In the genomic region with DNA sequence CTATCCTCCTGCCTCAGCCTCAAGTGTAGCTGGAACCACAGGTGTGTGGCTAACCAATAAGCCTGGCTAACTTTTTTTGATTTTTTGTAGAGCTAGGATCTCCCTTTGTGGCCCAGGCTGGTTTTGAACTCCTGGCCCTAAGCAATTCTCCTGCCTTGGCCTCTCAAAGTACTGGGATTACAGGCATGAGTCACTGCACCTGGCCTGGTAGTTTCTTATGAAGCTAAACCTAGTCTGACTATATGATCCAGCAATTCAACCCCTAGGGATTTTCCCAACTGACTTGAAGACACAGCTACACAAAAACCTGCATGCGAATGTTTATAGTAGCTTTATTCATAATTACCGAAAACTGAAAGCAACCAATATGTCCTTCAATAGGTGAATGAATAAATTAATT, we compare ENCODE assay signal across 25 cellular contexts.
"Had no signal": no experiment of that assay in that cellular context is flagged by ENCODE, and none has a peak within 500 bp of the region (broad histone marks: within the 10 kb centered on the region; RNA-seq: fewer than 3 reads in every experiment).

No MANE protein-coding gene starts in this region.

- H3K27me3 ChIP-seq: colonic mucosa, suprapubic skin, upper lobe of right lung had no signal

- H3K9me3 ChIP-seq: colonic mucosa, psoas muscle, suprapubic skin had no signal

- H3K4me2 ChIP-seq: hepatocyte had no signal

- H3K4me1 ChIP-seq: colonic mucosa, gastroesophageal sphincter, left ventricle myocardium inferior, parathyroid adenoma, sigmoid colon, tibial artery, upper lobe of right lung had no signal

- H3K79me2 ChIP-seq: hepatocyte, parathyroid adenoma had no signal

- H3K27ac ChIP-seq: colonic mucosa, epithelial cell of prostate, esophagus squamous epithelium, gastroesophageal sphincter, hepatocyte, left ventricle myocardium inferior, parathyroid adenoma, psoas muscle, sigmoid colon, suprapubic skin, tibial artery, upper lobe of right lung had no signal

- H3K9ac ChIP-seq: parathyroid adenoma had no signal

- H3K36me3 ChIP-seq: colonic mucosa, esophagus squamous epithelium, gastroesophageal sphincter, left ventricle myocardium inferior, sigmoid colon, suprapubic skin, tibial artery, upper lobe of right lung had no signal

- ATAC-seq: activated CD4-positive, alpha-beta T cell treated with anti-CD3 and anti-CD28 coated beads for 36 hours; activated CD8-positive, alpha-beta memory T cell treated with anti-CD3 and anti-CD28 coated beads, Interleukin-2, amount 10 ng/mL, durations not matched to agents 7 days and 5 days; activated CD8-positive, alpha-beta T cell treated with anti-CD3 and anti-CD28 coated beads, Interleukin-2, amount 10 ng/mL, durations not matched to agents 7 days and 5 days; activated naive CD4-positive, alpha-beta T cell treated with anti-CD3 and anti-CD28 coated beads, Interleukin-2, amount 50 U/mL, for 72 hours; gastroesophageal sphincter; psoas muscle; upper lobe of right lung had no signal

- H2AFZ ChIP-seq: hepatocyte, parathyroid adenoma had no signal

- H3K4me3 ChIP-seq: colonic mucosa, esophagus squamous epithelium, gastroesophageal sphincter, hepatocyte, left ventricle myocardium inferior, lung, psoas muscle, sigmoid colon, suprapubic skin, tibial artery, upper lobe of right lung had no signal

- DNase-seq: activated CD4-positive, alpha-beta T cell treated with anti-CD3 and anti-CD28 coated beads for 36 hours; activated CD4-positive, CD25-positive, alpha-beta regulatory T cell; activated CD8-positive, alpha-beta memory T cell treated with anti-CD3 and anti-CD28 coated beads, Interleukin-2, amount 10 ng/mL, durations not matched to agents 7 days and 5 days; activated CD8-positive, alpha-beta T cell treated with anti-CD3 and anti-CD28 coated beads, Interleukin-2, amount 10 ng/mL, durations not matched to agents 7 days and 5 days; activated naive CD4-positive, alpha-beta T cell; activated T-cell treated with anti-CD3 and anti-CD28 coated beads, Interleukin-2, amount 50 U/mL, for 48 hours; colonic mucosa; effector CD8-positive, alpha-beta T cell; esophagus squamous epithelium; islet precursor cell; left ventricle myocardium inferior; naive B cell; psoas muscle; sigmoid colon; stimulated activated CD4-positive, alpha-beta T cell treated with anti-CD3 and anti-CD28 coated beads, Interleukin-15, amount 100 ng/mL, for 24 hours; stimulated activated naive CD4-positive, alpha-beta T cell; tibial artery; upper lobe of right lung had no signal
